21 cellular contexts compared by ENCODE assay signal in genomic region chr4:123090886-123091285, GRCh38.
DNase-seq lines count a peak whose midpoint lies in the region; ATAC-seq, FAIRE-seq and TF ChIP-seq lines count a peak whose summit lies in the region.
"Had no signal": no experiment of that assay in that cellular context is flagged by ENCODE, and none has a peak within 500 bp of the region (broad histone marks: within the 10 kb centered on the region; RNA-seq: fewer than 3 reads in every experiment).

No MANE protein-coding gene starts in this region.

- TF ChIP-seq POLR2A in K562 (conservative IDR thresholded peaks at IDR 0.05): no peak

- 100% methylated on average over 2 of the region's 2 CpGs for WGBS in K562 (ENCODE audit: insufficient coverage, low coverage, missing lambda C conversion rate)

- TF ChIP-seq EP300 in K562 (IDR thresholded peaks at IDR 0.05; ENCODE audit: low read length): no peak

- H3K27me3 ChIP-seq in A673 (replicated peaks; ENCODE audit: insufficient read depth, low read depth, low read length, poor library complexity): no peaks in the 10 kb centered on the region
- H3K27me3 ChIP-seq in PC-3 (ENCODE audit: low read length): no peaks in the 10 kb centered on the region
- H3K27me3 ChIP-seq in K562 (ENCODE audit: control insufficient read depth in 2 of 2, insufficient read depth in 2 of 2, low read length in 2 of 2): no peaks in the 10 kb centered on the region
- H3K27me3 ChIP-seq: BLaER1 treated with 17β-estradiol and CSF1 and Interleukin-3, amounts not matched to agents 10 nM and 100 nM had no signal

- peak; percentile 62 for DNase-seq in A673 (ENCODE audit: low spot score)
- no peak for DNase-seq in PC-3
- no peak for DNase-seq in K562 (ENCODE audit: extremely low read depth in 1 of 4, low spot score in 3 of 4)
- peak; percentile 35 for DNase-seq in foreskin melanocyte
- DNase-seq in Kasumi-1 (lab: John Stamatoyannopoulos, UW): no peak
- no peak for DNase-seq in activated T-cell treated with anti-CD3 and anti-CD28 coated beads, Interleukin-2, amount 50 U/mL, for 4 hours
- DNase-seq: 8988T; AML-193; Caco-2; Calu3; CD4-positive, alpha-beta T cell; CD8-positive, alpha-beta T cell; DMS79 treated with DMSO at 0.1 percent for 48 hours; GF-D8 had no signal

- no peak for TF ChIP-seq RAD21 in K562 (CRISPR knock-in tag; conservative IDR thresholded peaks at IDR 0.05 in 1 of 2, IDR thresholded peaks at IDR 0.05 in 1 of 2)

- H3K9me3 ChIP-seq in A673 (ENCODE audit: low read depth, low read length, poor library complexity, severe bottlenecking): peaks cover 8% of the 10 kb centered on the region
- H3K9me3 ChIP-seq in PC-3 (ENCODE audit: low read length): no peaks in the 10 kb centered on the region
- no peaks in the 10 kb centered on the region for H3K9me3 ChIP-seq in K562 (replicated peaks; ENCODE audit: control insufficient read depth, insufficient read depth, low read depth, low read length)
- H3K9me3 ChIP-seq: Caco-2 had no signal

- H4K20me1 ChIP-seq in PC-3 (ENCODE audit: low read length): no peaks in the 10 kb centered on the region
- H4K20me1 ChIP-seq in K562 (replicated peaks; ENCODE audit: control insufficient read depth, insufficient read depth, low read length): no peaks in the 10 kb centered on the region
- H4K20me1 ChIP-seq: BLaER1 treated with 17β-estradiol and CSF1 and Interleukin-3, amounts not matched to agents 10 nM and 100 nM had no signal

- H2AFZ ChIP-seq in PC-3 (ENCODE audit: low read length): no peak overlapping the region
- H2AFZ ChIP-seq in K562 (ENCODE audit: low read depth, low read length): no peak overlapping the region

- no peaks in the 10 kb centered on the region for H3K9me2 ChIP-seq in PC-3 (replicated peaks; ENCODE audit: low read length)

- H3K79me2 ChIP-seq in PC-3 (ENCODE audit: low read length) (no peaks in the 10 kb centered on the region), K562 (ENCODE audit: control insufficient read depth, insufficient read depth, low read length) (no peaks in the 10 kb centered on the region)

- peak; percentile 33; the same call in 1 of the 2 replicates for ATAC-seq in PC-3
- ATAC-seq in K562: no peak
- no peak for ATAC-seq in HG02840 (IDR thresholded peaks at IDR 0.05; ENCODE audit: low FRiP score, unreplicated experiment)
- no peak for ATAC-seq in activated T-cell treated with anti-CD3 and anti-CD28 coated beads, Interleukin-2, amount 50 U/mL, for 4 hours
- ATAC-seq: CD8-positive, alpha-beta T cell had no signal

- no peak overlapping the region for H3K9ac ChIP-seq in PC-3 (ENCODE audit: low read length)
- no peak overlapping the region for H3K9ac ChIP-seq in K562 (ENCODE audit: insufficient read depth in 1 of 2, low read depth in 2 of 2, low read length in 2 of 2)
- H3K9ac ChIP-seq: BLaER1 treated with 17β-estradiol and CSF1 and Interleukin-3, amounts not matched to agents 10 nM and 100 nM had no signal

- peaks cover 10% of the 10 kb centered on the region for H3K9me3 Mint-ChIP-seq in activated T-cell treated with anti-CD3 and anti-CD28 coated beads, Interleukin-2, amount 50 U/mL, for 4 hours

- H3K27ac ChIP-seq in A673 (ENCODE audit: low read depth, low read length, poor library complexity, severe bottlenecking) (no peak overlapping the region), PC-3 (ENCODE audit: low read length) (no peak overlapping the region), K562 (ENCODE audit: extremely low read depth, low read depth, low read length) (no peak overlapping the region)
- H3K27ac ChIP-seq: BLaER1 treated with 17β-estradiol and CSF1 and Interleukin-3, amounts not matched to agents 10 nM and 100 nM; C4-2B had no signal

- no peak overlapping the region for H3K4me3 ChIP-seq in A673 (ENCODE audit: low read depth, low read length, poor library complexity, severe bottlenecking)
- H3K4me3 ChIP-seq in PC-3 (ENCODE audit: low read length): no peak overlapping the region
- no peak overlapping the region for H3K4me3 ChIP-seq in K562
- H3K4me3 ChIP-seq: BLaER1 treated with 17β-estradiol and CSF1 and Interleukin-3, amounts not matched to agents 10 nM and 100 nM had no signal

- POLR2A ChIA-PET in A673 (lab: Charles Lee; ENCODE audit: low non-redundant PET): no interaction called here
- POLR2A ChIA-PET in PC-3 (lab: Charles Lee; ENCODE audit: unreplicated experiment): no interaction called here
- POLR2A ChIA-PET in K562 (lab: Yijun Ruan, JAX): no interaction called here

- H3K4me1 ChIP-seq in A673 (ENCODE audit: insufficient read depth, low read length, poor library complexity, severe bottlenecking): peaks cover 9% of the 10 kb centered on the region
- no peaks in the 10 kb centered on the region for H3K4me1 ChIP-seq in PC-3 (ENCODE audit: insufficient read depth, low read length)
- no peaks in the 10 kb centered on the region for H3K4me1 ChIP-seq in K562 (replicated peaks in 1 of 2; ENCODE audit: control insufficient read depth in 2 of 2, insufficient read depth in 2 of 2, low read length in 2 of 2)
- H3K4me1 ChIP-seq: Caco-2 had no signal

- intact Hi-C loops in A673 (cut with micrococcal nuclease; ENCODE audit: unreplicated experiment) (loop anchor here (10.0 kb wide), 2 partner anchors 166 to 486 kb away; partner anchors contain the start of gene NUDT6), PC-3 (cut with micrococcal nuclease) (loop anchor here (10.0 kb wide), 1 partner anchor 156 kb away; no protein-coding TSS in a partner anchor), K562 (cut with micrococcal nuclease) (loop anchor here (10.0 kb wide), 2 partner anchors 126 to 336 kb away; no protein-coding TSS in a partner anchor)

- TF ChIP-seq CTCF in A673 (conservative IDR thresholded peaks at IDR 0.05; ENCODE audit: low read depth, low read length) (no peak), PC-3 (conservative IDR thresholded peaks at IDR 0.05; ENCODE audit: low read depth, low read length) (no peak), K562 (IDR thresholded peaks at IDR 0.05 in 2 of 3, conservative IDR thresholded peaks at IDR 0.05 in 1 of 3; ENCODE audit: insufficient read depth in 2 of 3, low read depth in 1 of 3, low read length in 3 of 3) (no peak)

- no peaks in the 10 kb centered on the region for H3F3A ChIP-seq in PC-3 (ENCODE audit: low read length, unreplicated experiment)

- H3K27me3 Mint-ChIP-seq in activated T-cell treated with anti-CD3 and anti-CD28 coated beads, Interleukin-2, amount 50 U/mL, for 4 hours (ENCODE audit: low read depth): no peaks in the 10 kb centered on the region
- H3K27me3 Mint-ChIP-seq: B cell; CD4-positive, alpha-beta T cell had no signal

- H3K4me1 Mint-ChIP-seq in activated T-cell treated with anti-CD3 and anti-CD28 coated beads, Interleukin-2, amount 50 U/mL, for 4 hours (ENCODE audit: low read depth): no peaks in the 10 kb centered on the region
- H3K4me1 Mint-ChIP-seq: B cell had no signal

- no peak overlapping the region for H3K4me3 Mint-ChIP-seq in activated T-cell treated with anti-CD3 and anti-CD28 coated beads, Interleukin-2, amount 50 U/mL, for 4 hours
- H3K4me3 Mint-ChIP-seq: B cell; CD4-positive, alpha-beta T cell; CD8-positive, alpha-beta T cell had no signal

- in situ Hi-C loops in K562 (cut with MboI): no loop called here

- peaks cover 47% of the 10 kb centered on the region for H3K36me3 Mint-ChIP-seq in activated T-cell treated with anti-CD3 and anti-CD28 coated beads, Interleukin-2, amount 50 U/mL, for 4 hours (ENCODE audit: insufficient read depth)

- no peak for FAIRE-seq in K562 (lab: Jason Lieb, UNC)
- FAIRE-seq: D721Med, GM12891, GM18507 had no signal

- H3K36me3 ChIP-seq in A673 (ENCODE audit: insufficient read depth, low read length, poor library complexity, severe bottlenecking) (peaks cover 11% of the 10 kb centered on the region), PC-3 (ENCODE audit: low read depth, low read length) (peaks cover 7% of the 10 kb centered on the region), K562 (ENCODE audit: control insufficient read depth, insufficient read depth, low read length) (peaks cover 26% of the 10 kb centered on the region; the same call in 2 of the 3 replicates)

- CTCF ChIA-PET in A673 (lab: Charles Lee): no interaction called here
- CTCF ChIA-PET in PC-3 (lab: Charles Lee): no interaction called here
- CTCF ChIA-PET in K562 (lab: Yijun Ruan, JAX; ENCODE audit: low intra/inter-chr PET ratio): no interaction called here

- H3K9me1 ChIP-seq in K562 (ENCODE audit: control insufficient read depth, insufficient read depth, low read length): no peaks in the 10 kb centered on the region

- H3K4me2 ChIP-seq in PC-3 (ENCODE audit: low read length) (no peak overlapping the region), K562 (ENCODE audit: insufficient read depth, low read length) (no peak overlapping the region)
- H3K4me2 ChIP-seq: BLaER1 treated with 17β-estradiol and CSF1 and Interleukin-3, amounts not matched to agents 10 nM and 100 nM had no signal

- BruUV-seq in A673 (replicated peaks; lab: Mats Ljungman, UMichigan) (no TSS peak), PC-3 (replicated peaks; lab: Mats Ljungman, UMichigan) (no TSS peak), K562 (replicated peaks; lab: Mats Ljungman, UMichigan) (no TSS peak)

TF ChIP-seq in K562, 482 proteins besides CTCF, POLR2A, EP300 and RAD21:
- peak; percentile 99 for TF ChIP-seq ZNF224 (CRISPR knock-in tag; IDR thresholded peaks at IDR 0.05)
- TF ChIP-seq ERF (CRISPR knock-in tag; IDR thresholded peaks at IDR 0.05): no peak
- TF ChIP-seq, protein P1, sequence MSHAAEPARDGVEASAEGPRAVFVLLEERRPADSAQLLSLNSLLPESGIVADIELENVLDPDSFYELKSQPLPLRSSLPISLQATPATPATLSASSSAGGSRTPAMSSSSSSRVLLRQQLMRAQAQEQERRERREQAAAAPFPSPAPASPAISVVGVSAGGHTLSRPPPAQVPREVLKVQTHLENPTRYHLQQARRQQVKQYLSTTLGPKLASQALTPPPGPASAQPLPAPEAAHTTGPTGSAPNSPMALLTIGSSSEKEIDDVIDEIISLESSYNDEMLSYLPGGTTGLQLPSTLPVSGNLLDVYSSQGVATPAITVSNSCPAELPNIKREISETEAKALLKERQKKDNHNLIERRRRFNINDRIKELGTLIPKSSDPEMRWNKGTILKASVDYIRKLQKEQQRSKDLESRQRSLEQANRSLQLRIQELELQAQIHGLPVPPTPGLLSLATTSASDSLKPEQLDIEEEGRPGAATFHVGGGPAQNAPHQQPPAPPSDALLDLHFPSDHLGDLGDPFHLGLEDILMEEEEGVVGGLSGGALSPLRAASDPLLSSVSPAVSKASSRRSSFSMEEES (CRISPR knock-in tag; IDR thresholded peaks at IDR 0.05): no peak
- no peak for TF ChIP-seq CBFA2T2 (conservative IDR thresholded peaks at IDR 0.05)

Comparison
In these comparisons a context has a peak if more than half of its experiments do, and no peak if none do; other contexts are left out.
1. DNase-seq: peak in A673 (single experiment) and foreskin melanocyte (single experiment); none in PC-3 (single experiment), K562 (0 of 4), Kasumi-1 (0 of 2) and activated T-cell treated with anti-CD3 and anti-CD28 coated beads, Interleukin-2, amount 50 U/mL, for 4 hours (single experiment).